In genomic region chr6:3376888-3377535, GRCh38 we compare ENCODE assay signal across 1 cellular context.
TF ChIP-seq lines count a peak whose summit lies in the region.

No MANE protein-coding gene starts in this region.

TF ChIP-seq in HepG2, 621 proteins besides CTCF, POLR2A, EP300 and RAD21 (continued from another document and continues in another):
- TF ChIP-seq ZNF646 (CRISPR knock-in tag; IDR thresholded peaks at IDR 0.05) (no peak), DR1 (CRISPR knock-in tag; IDR thresholded peaks at IDR 0.05) (no peak), CSRNP1 (CRISPR knock-in tag; IDR thresholded peaks at IDR 0.05) (no peak), HOXA5 (CRISPR knock-in tag; IDR thresholded peaks at IDR 0.05) (no peak), PAWR (CRISPR knock-in tag; IDR thresholded peaks at IDR 0.05; ENCODE audit: borderline replicate concordance) (no peak), MIER3 (CRISPR knock-in tag; IDR thresholded peaks at IDR 0.05; ENCODE audit: borderline replicate concordance) (peak; percentile 28; the same call in 1 of the 2 replicates), ASH2L (IDR thresholded peaks at IDR 0.05; ENCODE audit: insufficient read length, low read depth, low read length) (peak; percentile 26), HIVEP1 (CRISPR knock-in tag; IDR thresholded peaks at IDR 0.05) (no peak), SRSF4 (IDR thresholded peaks at IDR 0.05; ENCODE audit: low read depth, low read length, poor library complexity, severe bottlenecking) (no peak), ZNF317 (CRISPR knock-in tag; IDR thresholded peaks at IDR 0.05) (no peak), AKAP8 (CRISPR knock-in tag; IDR thresholded peaks at IDR 0.05) (no peak), ATRX (CRISPR knock-in tag; IDR thresholded peaks at IDR 0.05; ENCODE audit: borderline replicate concordance) (no peak), CREBL2 (CRISPR knock-in tag; IDR thresholded peaks at IDR 0.05; ENCODE audit: borderline replicate concordance) (0 out of 2 replicates have a peak, but pooled peaks have one; percentile 25), ZBTB33 (CRISPR knock-in tag; IDR thresholded peaks at IDR 0.05) (no peak; the same call in 1 of the 2 replicates), ZNF576 (CRISPR knock-in tag; IDR thresholded peaks at IDR 0.05) (no peak), ARHGAP35 (CRISPR knock-in tag; IDR thresholded peaks at IDR 0.05; ENCODE audit: borderline replicate concordance) (0 out of 2 replicates have a peak, but pooled peaks have one; percentile 15), HOMEZ (CRISPR knock-in tag; IDR thresholded peaks at IDR 0.05; ENCODE audit: low read depth) (peak; percentile 25; the same call in 1 of the 2 replicates), ZNF24 (IDR thresholded peaks at IDR 0.05) (peak; percentile 35; the same call in 1 of the 2 replicates), ZNF138 (CRISPR knock-in tag; IDR thresholded peaks at IDR 0.05; ENCODE audit: low read depth) (no peak), ZNF570 (CRISPR knock-in tag; IDR thresholded peaks at IDR 0.05; ENCODE audit: borderline replicate concordance) (no peak), ZNF234 (CRISPR knock-in tag; conservative IDR thresholded peaks at IDR 0.05) (no peak), SOX13 (IDR thresholded peaks at IDR 0.05) (no peak), SOX13 (CRISPR knock-in tag; conservative IDR thresholded peaks at IDR 0.05 in 1 of 2, IDR thresholded peaks at IDR 0.05 in 1 of 2) (peak in 1 of 2 experiments; percentile 51; a peak in 2 of 4 replicates), RARA (CRISPR knock-in tag; IDR thresholded peaks at IDR 0.05) (peak; percentile 24; the same call in 1 of the 2 replicates), MIXL1 (CRISPR knock-in tag; IDR thresholded peaks at IDR 0.05) (no peak), GABPA (IDR thresholded peaks at IDR 0.05; ENCODE audit: low read depth, low read length) (0 out of 2 replicates have a peak, but pooled peaks have one; percentile 18), GABPA (CRISPR knock-in tag; IDR thresholded peaks at IDR 0.05; ENCODE audit: low read depth) (no peak), PPARG (CRISPR knock-in tag; conservative IDR thresholded peaks at IDR 0.05) (peak; percentile 96), NR2F6 (IDR thresholded peaks at IDR 0.05) (peak; percentile 18; the same call in 1 of the 2 replicates), NR2F6 (CRISPR knock-in tag; IDR thresholded peaks at IDR 0.05) (0 out of 2 replicates have a peak, but pooled peaks have one; percentile 19), BCLAF1 (IDR thresholded peaks at IDR 0.05) (no peak), FOXP4 (CRISPR knock-in tag; IDR thresholded peaks at IDR 0.05) (peak; percentile 56; the same call in 1 of the 2 replicates), TEAD3 (CRISPR knock-in tag; optimal IDR thresholded peaks at IDR 0.05; ENCODE audit: borderline replicate concordance) (peak; percentile 44), POGK (CRISPR knock-in tag; conservative IDR thresholded peaks at IDR 0.05) (peak; percentile 40; the same call in 1 of the 2 replicates), ZNF577 (CRISPR knock-in tag; IDR thresholded peaks at IDR 0.05; ENCODE audit: borderline replicate concordance, low read depth) (0 out of 2 replicates have a peak, but pooled peaks have one; percentile 48)
